19 cellular contexts compared by ENCODE assay signal in genomic region chr4:177802149-177802548, GRCh38.
"Had no signal": no experiment of that assay in that cellular context is flagged by ENCODE, and none has a peak within 500 bp of the region (broad histone marks: within the 10 kb centered on the region; RNA-seq: fewer than 3 reads in every experiment).

No MANE protein-coding gene starts in this region.

- ATAC-seq: heart left ventricle; left lung; naive thymus-derived CD4-positive, alpha-beta T cell; psoas muscle; right lobe of liver; stimulated activated memory B cell treated with anti-CD40 and anti-IgM and Interleukin-4, amounts not matched to agents 10 μg/mL and 1 μg/mL and 100 μg/mL, for 72 hours had no signal

- DNase-seq: colonic mucosa; dermis blood vessel endothelial cell; erythroblast; heart left ventricle; hippocampal formation; left lung; mesenchymal stem cell; naive thymus-derived CD4-positive, alpha-beta T cell; nephron progenitor cell; psoas muscle; right lobe of liver; spleen; stimulated activated CD4-positive, alpha-beta T cell treated with anti-CD3 and anti-CD28 coated beads, Interleukin-15, amount 100 ng/mL, for 24 hours; stimulated activated CD4-positive, alpha-beta T cell treated with anti-CD3 and anti-CD28 coated beads, Interleukin-1b, Interleukin-23, amount 100 ng/mL, for 48 hours; stimulated activated CD4-positive, alpha-beta T cell treated with anti-CD3 and anti-CD28 coated beads, Interleukin-4, amount 100 ng/mL, for 24 hours; tibial artery; upper lobe of left lung; uterus had no signal
